Comparison of ENCODE assay signal across 8 cellular contexts in genomic region chr4:114180481-114180880, GRCh38.
A peak's percentile ranks its signal among the peaks of the same experiment; 100 is the strongest.
DNase-seq lines count a peak whose midpoint lies in the region; ATAC-seq and TF ChIP-seq lines count a peak whose summit lies in the region.

No MANE protein-coding gene starts in this region.

- TF ChIP-seq CTCF in A673 (conservative IDR thresholded peaks at IDR 0.05; ENCODE audit: low read depth, low read length) (peak; percentile 83), GM12872 (IDR thresholded peaks at IDR 0.05; ENCODE audit: insufficient read depth, low read depth, low read length) (peak; percentile 52)

- POLR2A ChIA-PET in A673 (lab: Charles Lee; ENCODE audit: low non-redundant PET) = no interaction called here

- intact Hi-C loops in A673 (cut with micrococcal nuclease; ENCODE audit: unreplicated experiment) = loop anchor here (1.0 to 5.0 kb wide), 3 partner anchors 108 to 786 kb away; no protein-coding TSS in a partner anchor

- H3K27me3 ChIP-seq in A673 (replicated peaks; ENCODE audit: insufficient read depth, low read depth, low read length, poor library complexity) (no peaks in the 10 kb centered on the region), iPS DF 6.9 (ENCODE audit: control insufficient read depth, insufficient read depth, low read length) (no peaks in the 10 kb centered on the region)

- H3K4me1 ChIP-seq in A673 (ENCODE audit: insufficient read depth, low read length, poor library complexity, severe bottlenecking) = no peaks in the 10 kb centered on the region
- no peaks in the 10 kb centered on the region for H3K4me1 ChIP-seq in iPS DF 6.9 (ENCODE audit: control insufficient read depth, insufficient read depth, low read length)

- no CpG with 5 or more reads among the region's 6 CpGs for WGBS in iPS DF 6.9 (ENCODE audit: insufficient coverage, insufficient read length)

- H3K4me3 ChIP-seq in A673 (ENCODE audit: low read depth, low read length, poor library complexity, severe bottlenecking) (no peak overlapping the region), iPS DF 6.9 (ENCODE audit: low read length) (no peak overlapping the region)

- H3K36me3 ChIP-seq in A673 (ENCODE audit: insufficient read depth, low read length, poor library complexity, severe bottlenecking) (no peaks in the 10 kb centered on the region), iPS DF 6.9 (ENCODE audit: control insufficient read depth, insufficient read depth, low read length) (no peaks in the 10 kb centered on the region)

- DNase-seq in A673 (ENCODE audit: low spot score) = peak; percentile 82
- peak; percentile 5 for DNase-seq in NCI-H2227 (lab: John Stamatoyannopoulos, UW; ENCODE audit: unreplicated experiment)
- DNase-seq in activated naive CD8-positive, alpha-beta T cell treated with anti-CD3 and anti-CD28 coated beads, Interleukin-2, amount 50 U/mL, for 16 hours (ENCODE audit: low read depth, low spot score) = peak; percentile 3
- peak; percentile 57 for DNase-seq in iPS DF 6.9 (ENCODE audit: low read depth, low spot score)
- peak; percentile 5 to 7 for DNase-seq in stimulated activated CD4-positive, alpha-beta T cell treated with anti-CD3 and anti-CD28 coated beads, Interleukin-4, amount 100 ng/mL, for 48 hours (ENCODE audit: low read depth in 2 of 2)
- DNase-seq in OCI-M2 (lab: John Stamatoyannopoulos, UW; ENCODE audit: unreplicated experiment) = no peak

- ATAC-seq in GM18520 (IDR thresholded peaks at IDR 0.05; ENCODE audit: unreplicated experiment) = no peak

- no TSS peak for BruUV-seq in A673 (replicated peaks; lab: Mats Ljungman, UMichigan)

- H3K9me3 ChIP-seq in A673 (ENCODE audit: low read depth, low read length, poor library complexity, severe bottlenecking) = peaks cover 8% of the 10 kb centered on the region
- no peaks in the 10 kb centered on the region for H3K9me3 ChIP-seq in iPS DF 6.9 (ENCODE audit: control insufficient read depth, insufficient read depth, low read length)

- H3K27ac ChIP-seq in A673 (ENCODE audit: low read depth, low read length, poor library complexity, severe bottlenecking) = no peak overlapping the region
- no peak overlapping the region for H3K27ac ChIP-seq in iPS DF 6.9 (ENCODE audit: low read length)

- CTCF ChIA-PET in A673 (lab: Charles Lee) = interaction anchor here (1.2 kb wide), 1 partner anchor 229 kb away, joined by 4 read pairs; no protein-coding TSS in a partner anchor
